In the genomic region with DNA sequence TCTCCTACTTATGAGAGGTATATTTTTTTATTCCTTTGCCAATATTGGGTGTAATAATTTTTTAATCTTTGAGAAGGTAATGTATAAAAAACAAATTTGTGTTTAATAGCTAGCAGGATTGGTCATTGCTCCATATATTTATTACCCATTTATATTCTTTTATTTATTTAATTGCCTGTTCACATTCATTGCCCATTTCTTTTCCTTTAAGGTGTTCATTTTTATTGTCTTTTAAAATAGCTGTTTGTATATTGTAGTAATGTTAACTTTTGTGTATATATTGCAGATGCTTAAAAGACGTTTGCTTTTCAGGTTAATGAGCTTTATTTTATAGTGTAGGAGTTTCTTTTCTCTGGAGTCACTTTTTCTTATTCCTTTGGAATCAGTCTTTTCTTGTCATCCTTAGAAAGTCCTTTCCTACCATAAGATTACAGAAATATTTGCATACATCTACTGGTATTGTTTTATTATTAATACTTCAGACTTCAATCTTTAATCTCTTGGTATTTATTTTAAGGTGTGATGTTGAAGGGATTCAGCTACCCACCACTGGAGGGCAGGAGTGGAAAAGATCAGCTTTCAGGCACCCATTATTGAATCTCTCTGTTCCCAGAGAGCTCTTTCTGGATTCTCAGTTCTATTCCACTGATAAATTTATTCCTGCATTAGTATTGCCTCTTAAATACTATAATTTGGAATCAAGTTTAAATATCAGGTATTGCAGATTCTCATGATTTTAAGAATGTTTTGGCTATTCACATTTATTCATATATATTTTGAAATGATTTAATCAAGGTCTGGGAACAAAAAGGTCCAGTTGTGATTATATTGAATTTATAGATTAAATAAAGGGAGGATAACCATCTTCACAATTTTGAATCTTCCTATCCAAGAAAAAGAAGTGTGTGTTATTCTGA, we compare ENCODE assay signal across 1 cellular context.
TF ChIP-seq lines count a peak whose summit lies in the region.

No MANE protein-coding gene starts in this region.

TF ChIP-seq in GM12878, 131 proteins besides CTCF, POLR2A, EP300 and RAD21 (continued from another document):
- TF ChIP-seq, protein P1, sequence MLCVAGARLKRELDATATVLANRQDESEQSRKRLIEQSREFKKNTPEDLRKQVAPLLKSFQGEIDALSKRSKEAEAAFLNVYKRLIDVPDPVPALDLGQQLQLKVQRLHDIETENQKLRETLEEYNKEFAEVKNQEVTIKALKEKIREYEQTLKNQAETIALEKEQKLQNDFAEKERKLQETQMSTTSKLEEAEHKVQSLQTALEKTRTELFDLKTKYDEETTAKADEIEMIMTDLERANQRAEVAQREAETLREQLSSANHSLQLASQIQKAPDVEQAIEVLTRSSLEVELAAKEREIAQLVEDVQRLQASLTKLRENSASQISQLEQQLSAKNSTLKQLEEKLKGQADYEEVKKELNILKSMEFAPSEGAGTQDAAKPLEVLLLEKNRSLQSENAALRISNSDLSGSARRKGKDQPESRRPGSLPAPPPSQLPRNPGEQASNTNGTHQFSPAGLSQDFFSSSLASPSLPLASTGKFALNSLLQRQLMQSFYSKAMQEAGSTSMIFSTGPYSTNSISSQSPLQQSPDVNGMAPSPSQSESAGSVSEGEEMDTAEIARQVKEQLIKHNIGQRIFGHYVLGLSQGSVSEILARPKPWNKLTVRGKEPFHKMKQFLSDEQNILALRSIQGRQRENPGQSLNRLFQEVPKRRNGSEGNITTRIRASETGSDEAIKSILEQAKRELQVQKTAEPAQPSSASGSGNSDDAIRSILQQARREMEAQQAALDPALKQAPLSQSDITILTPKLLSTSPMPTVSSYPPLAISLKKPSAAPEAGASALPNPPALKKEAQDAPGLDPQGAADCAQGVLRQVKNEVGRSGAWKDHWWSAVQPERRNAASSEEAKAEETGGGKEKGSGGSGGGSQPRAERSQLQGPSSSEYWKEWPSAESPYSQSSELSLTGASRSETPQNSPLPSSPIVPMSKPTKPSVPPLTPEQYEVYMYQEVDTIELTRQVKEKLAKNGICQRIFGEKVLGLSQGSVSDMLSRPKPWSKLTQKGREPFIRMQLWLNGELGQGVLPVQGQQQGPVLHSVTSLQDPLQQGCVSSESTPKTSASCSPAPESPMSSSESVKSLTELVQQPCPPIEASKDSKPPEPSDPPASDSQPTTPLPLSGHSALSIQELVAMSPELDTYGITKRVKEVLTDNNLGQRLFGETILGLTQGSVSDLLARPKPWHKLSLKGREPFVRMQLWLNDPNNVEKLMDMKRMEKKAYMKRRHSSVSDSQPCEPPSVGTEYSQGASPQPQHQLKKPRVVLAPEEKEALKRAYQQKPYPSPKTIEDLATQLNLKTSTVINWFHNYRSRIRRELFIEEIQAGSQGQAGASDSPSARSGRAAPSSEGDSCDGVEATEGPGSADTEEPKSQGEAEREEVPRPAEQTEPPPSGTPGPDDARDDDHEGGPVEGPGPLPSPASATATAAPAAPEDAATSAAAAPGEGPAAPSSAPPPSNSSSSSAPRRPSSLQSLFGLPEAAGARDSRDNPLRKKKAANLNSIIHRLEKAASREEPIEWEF (IDR thresholded peaks at IDR 0.05; ENCODE audit: insufficient replicate concordance, low read depth, low read length): no peak
- TF ChIP-seq BRCA1 (IDR thresholded peaks at IDR 0.05; ENCODE audit: low read depth, low read length) (no peak), ZNF207 (IDR thresholded peaks at IDR 0.05; ENCODE audit: borderline replicate concordance) (no peak), BCL11A (IDR thresholded peaks at IDR 0.05; ENCODE audit: low read depth, low read length) (no peak), STAT1 (conservative IDR thresholded peaks at IDR 0.05) (no peak), WRNIP1 (IDR thresholded peaks at IDR 0.05; ENCODE audit: borderline replicate concordance, low read depth, low read length) (no peak), KAT2A (conservative IDR thresholded peaks at IDR 0.05; ENCODE audit: control insufficient read depth, low read depth, low read length) (no peak), SMAD1 (IDR thresholded peaks at IDR 0.05; ENCODE audit: low read depth, partially characterized antibody) (no peak), RAD51 (IDR thresholded peaks at IDR 0.05) (no peak), SRF (IDR thresholded peaks at IDR 0.05; ENCODE audit: low read depth in 2 of 2, low read length in 2 of 2) (no peak), GATAD2B (conservative IDR thresholded peaks at IDR 0.05; ENCODE audit: low read depth) (no peak), MTA3 (IDR thresholded peaks at IDR 0.05; ENCODE audit: borderline replicate concordance, low read length) (no peak), CBFB (IDR thresholded peaks at IDR 0.05; ENCODE audit: low read depth) (no peak), TCF3 (IDR thresholded peaks at IDR 0.05; ENCODE audit: borderline replicate concordance, insufficient read depth, low read depth, low read length) (no peak), MYB (IDR thresholded peaks at IDR 0.05; ENCODE audit: borderline replicate concordance, low read depth, low read length) (no peak)
- TF ChIP-seq, protein P2, sequence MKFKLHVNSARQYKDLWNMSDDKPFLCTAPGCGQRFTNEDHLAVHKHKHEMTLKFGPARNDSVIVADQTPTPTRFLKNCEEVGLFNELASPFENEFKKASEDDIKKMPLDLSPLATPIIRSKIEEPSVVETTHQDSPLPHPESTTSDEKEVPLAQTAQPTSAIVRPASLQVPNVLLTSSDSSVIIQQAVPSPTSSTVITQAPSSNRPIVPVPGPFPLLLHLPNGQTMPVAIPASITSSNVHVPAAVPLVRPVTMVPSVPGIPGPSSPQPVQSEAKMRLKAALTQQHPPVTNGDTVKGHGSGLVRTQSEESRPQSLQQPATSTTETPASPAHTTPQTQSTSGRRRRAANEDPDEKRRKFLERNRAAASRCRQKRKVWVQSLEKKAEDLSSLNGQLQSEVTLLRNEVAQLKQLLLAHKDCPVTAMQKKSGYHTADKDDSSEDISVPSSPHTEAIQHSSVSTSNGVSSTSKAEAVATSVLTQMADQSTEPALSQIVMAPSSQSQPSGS (IDR thresholded peaks at IDR 0.05; ENCODE audit: low read length): no peak
- TF ChIP-seq, protein P3, sequence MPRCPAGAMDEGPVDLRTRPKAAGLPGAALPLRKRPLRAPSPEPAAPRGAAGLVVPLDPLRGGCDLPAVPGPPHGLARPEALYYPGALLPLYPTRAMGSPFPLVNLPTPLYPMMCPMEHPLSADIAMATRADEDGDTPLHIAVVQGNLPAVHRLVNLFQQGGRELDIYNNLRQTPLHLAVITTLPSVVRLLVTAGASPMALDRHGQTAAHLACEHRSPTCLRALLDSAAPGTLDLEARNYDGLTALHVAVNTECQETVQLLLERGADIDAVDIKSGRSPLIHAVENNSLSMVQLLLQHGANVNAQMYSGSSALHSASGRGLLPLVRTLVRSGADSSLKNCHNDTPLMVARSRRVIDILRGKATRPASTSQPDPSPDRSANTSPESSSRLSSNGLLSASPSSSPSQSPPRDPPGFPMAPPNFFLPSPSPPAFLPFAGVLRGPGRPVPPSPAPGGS (IDR thresholded peaks at IDR 0.05; ENCODE audit: borderline replicate concordance, insufficient read depth, low read depth, low read length, poor library complexity, severe bottlenecking): no peak
- TF ChIP-seq, protein P4, sequence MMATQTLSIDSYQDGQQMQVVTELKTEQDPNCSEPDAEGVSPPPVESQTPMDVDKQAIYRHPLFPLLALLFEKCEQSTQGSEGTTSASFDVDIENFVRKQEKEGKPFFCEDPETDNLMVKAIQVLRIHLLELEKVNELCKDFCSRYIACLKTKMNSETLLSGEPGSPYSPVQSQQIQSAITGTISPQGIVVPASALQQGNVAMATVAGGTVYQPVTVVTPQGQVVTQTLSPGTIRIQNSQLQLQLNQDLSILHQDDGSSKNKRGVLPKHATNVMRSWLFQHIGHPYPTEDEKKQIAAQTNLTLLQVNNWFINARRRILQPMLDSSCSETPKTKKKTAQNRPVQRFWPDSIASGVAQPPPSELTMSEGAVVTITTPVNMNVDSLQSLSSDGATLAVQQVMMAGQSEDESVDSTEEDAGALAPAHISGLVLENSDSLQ (IDR thresholded peaks at IDR 0.05): no peak
- TF ChIP-seq, protein P5, sequence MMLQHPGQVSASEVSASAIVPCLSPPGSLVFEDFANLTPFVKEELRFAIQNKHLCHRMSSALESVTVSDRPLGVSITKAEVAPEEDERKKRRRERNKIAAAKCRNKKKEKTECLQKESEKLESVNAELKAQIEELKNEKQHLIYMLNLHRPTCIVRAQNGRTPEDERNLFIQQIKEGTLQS (IDR thresholded peaks at IDR 0.05; ENCODE audit: borderline replicate concordance, extremely low read depth, low read depth, low read length): no peak
